ENCODE assay signal across 11 cellular contexts in the genomic region with DNA sequence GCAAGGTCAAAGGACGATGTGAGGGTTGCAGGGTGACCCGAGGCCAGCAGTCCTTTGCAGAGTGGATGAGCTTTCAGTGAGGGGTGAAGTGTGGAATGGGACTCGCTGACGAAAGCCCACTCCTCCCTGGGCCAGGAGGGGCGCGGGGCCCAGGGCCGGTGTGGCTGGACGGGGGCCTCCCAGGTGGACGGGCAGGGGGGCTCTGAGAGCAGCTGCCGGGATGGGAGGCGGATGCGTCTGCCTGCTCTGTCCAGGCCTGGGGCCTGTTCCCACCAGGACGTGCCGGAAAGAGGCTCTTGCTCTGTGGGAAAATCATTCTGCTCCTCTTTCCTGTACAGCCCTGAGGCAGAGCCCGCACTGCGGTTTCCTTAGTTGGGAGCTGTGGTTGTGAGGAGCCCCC. TPM values are rescaled to one million over a fixed set of nuclear protein-coding genes. Genes with fewer than 3 reads are reported as not detected.
"Had no signal": no experiment of that assay in that cellular context is flagged by ENCODE, and none has a peak within 500 bp of the region (broad histone marks: within the 10 kb centered on the region; RNA-seq: fewer than 3 reads in every experiment).

No MANE protein-coding gene starts in this region.

- H3K27ac Mint-ChIP-seq: HFFc6, IgD-negative memory B cell had no signal

- H3K4me1 Mint-ChIP-seq: IgD-negative memory B cell had no signal

- H3K36me3 Mint-ChIP-seq: IgD-negative memory B cell had no signal

- H3K4me3 ChIP-seq: GM23248, HAP-1 had no signal

- H2AFZ ChIP-seq: GM23248 had no signal

- H3K9me3 ChIP-seq: HAP-1 had no signal

- H3K36me3 ChIP-seq: HAP-1 had no signal

- H3K9me3 Mint-ChIP-seq: HFFc6 had no signal

- H3K4me3 Mint-ChIP-seq: HFFc6, IgD-negative memory B cell had no signal

- H3K4me1 ChIP-seq: HAP-1 had no signal

- H3K9ac ChIP-seq: GM23248 had no signal

- FAIRE-seq: HepG2 had no signal

- DNase-seq: GM23248, GOT3, H7, HFFc6 had no signal

- H3K27ac ChIP-seq: GM23248, HL-60 had no signal

- ATAC-seq: HCT116, HepG2 had no signal

RNA-seq across cellular contexts. Expression of a gene that starts 24.3 kb away (rescaled TPM):
- total RNA-seq: GM23248, H4, HepG2, HFFc6, HT1080 had no signal
- polyA plus RNA-seq: GM23248, HepG2, IgD-negative memory B cell had no signal
